33 cellular contexts compared by ENCODE assay signal in the genomic region with DNA sequence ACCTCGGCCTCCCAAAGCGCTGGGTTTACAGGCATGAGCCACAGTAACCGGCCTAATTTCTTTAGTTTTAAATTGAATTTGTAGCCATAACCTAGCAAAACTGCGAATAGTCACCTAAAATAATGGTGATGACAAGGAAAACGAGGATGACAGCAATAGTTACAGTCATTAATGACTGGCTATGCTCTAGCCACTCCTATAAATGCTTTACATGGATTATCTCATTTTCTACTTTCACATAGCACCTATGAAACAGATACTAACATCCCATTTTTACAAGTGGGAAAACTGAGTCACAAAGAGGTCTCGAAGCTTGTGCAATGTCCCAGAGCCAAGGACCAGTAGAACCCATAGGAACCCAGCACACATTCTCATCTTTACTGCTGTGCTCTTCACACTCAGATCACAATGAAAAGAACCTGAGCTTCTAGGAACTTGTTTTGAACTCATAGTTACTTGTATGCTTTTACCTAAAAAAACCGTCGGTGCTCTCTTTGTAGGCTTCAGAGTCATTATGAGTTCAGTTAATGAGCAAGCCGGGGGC. TPM values are rescaled to one million over a fixed set of nuclear protein-coding genes. Genes with fewer than 3 reads are reported as not detected.
"Had no signal": no experiment of that assay in that cellular context is flagged by ENCODE, and none has a peak within 500 bp of the region (broad histone marks: within the 10 kb centered on the region; RNA-seq: fewer than 3 reads in every experiment).

No MANE protein-coding gene starts in this region.

- H3K9me3 ChIP-seq: adrenal gland, body of pancreas, breast epithelium, MG63, Peyer's patch, SJSA1, SK-N-SH had no signal

- H3K4me3 Mint-ChIP-seq: activated CD4-positive, alpha-beta T cell treated with anti-CD3 and anti-CD28 coated beads, Interleukin-2, amount 10 ng/mL, durations not matched to agents 24 days and 14 days; activated CD8-positive, alpha-beta memory T cell treated with anti-CD3 and anti-CD28 coated beads, Interleukin-2, amount 10 ng/mL, durations not matched to agents 7 days and 5 days; activated naive CD8-positive, alpha-beta T cell treated with anti-CD3 and anti-CD28 coated beads, Interleukin-2, amount 10 ng/mL, durations not matched to agents 7 days and 5 days; T-cell had no signal

- H3K27me3 Mint-ChIP-seq: activated CD4-positive, alpha-beta T cell treated with anti-CD3 and anti-CD28 coated beads, Interleukin-2, amount 10 ng/mL, durations not matched to agents 24 days and 14 days; activated CD8-positive, alpha-beta memory T cell treated with anti-CD3 and anti-CD28 coated beads, Interleukin-2, amount 10 ng/mL, durations not matched to agents 7 days and 5 days; activated naive CD8-positive, alpha-beta T cell treated with anti-CD3 and anti-CD28 coated beads, Interleukin-2, amount 10 ng/mL, durations not matched to agents 7 days and 5 days; T-cell had no signal

- DNase-seq: activated CD4-positive, alpha-beta T cell treated with anti-CD3 and anti-CD28 coated beads for 1 hour; activated CD4-positive, alpha-beta T cell treated with anti-CD3 and anti-CD28 coated beads, Interleukin-2, amount 10 ng/mL, durations not matched to agents 24 days and 14 days; activated CD4-positive, alpha-beta T cell treated with anti-CD3 and anti-CD28 coated beads, Interleukin-2, amount 50 U/mL, for 48 hours; activated CD4-positive, CD25-positive, alpha-beta regulatory T cell; activated CD8-positive, alpha-beta memory T cell treated with anti-CD3 and anti-CD28 coated beads for 24 hours; activated CD8-positive, alpha-beta memory T cell treated with anti-CD3 and anti-CD28 coated beads, Interleukin-2, amount 10 ng/mL, durations not matched to agents 7 days and 5 days; activated CD8-positive, alpha-beta memory T cell treated with anti-CD3 and anti-CD28 coated beads, Interleukin-2, amount 50 U/mL, for 48 hours; activated gamma-delta T cell treated with Interleukin-2 at 50 U/mL for 16 hours; activated naive CD8-positive, alpha-beta T cell treated with anti-CD3 and anti-CD28 coated beads, Interleukin-2, amount 10 ng/mL, durations not matched to agents 7 days and 5 days; activated T-cell treated with anti-CD3 and anti-CD28 coated beads, Interleukin-2, amount 50 U/mL, for 1 hour; adrenal gland; body of pancreas; Kasumi-1; KG1; MG63; NCI-H1048; NCI-H1105 treated with DMSO at 0.1 percent for 48 hours; NCI-H1436; NCI-H1694; NCI-H2029; NCI-H345; NCI-H524 treated with DMSO at 0.1 percent for 48 hours; Peyer's patch; RPMI8226; SHP77 treated with DMSO at 0.1 percent for 48 hours; SK-N-SH; T-cell; T-helper 2 cell; T-helper 9 cell; WERI-Rb-1 had no signal

- H3K4me1 Mint-ChIP-seq: T-cell had no signal

- ATAC-seq: activated CD8-positive, alpha-beta memory T cell treated with anti-CD3 and anti-CD28 coated beads, Interleukin-2, amount 10 ng/mL, durations not matched to agents 7 days and 5 days; body of pancreas; T-cell had no signal

- H3K9me3 Mint-ChIP-seq: activated CD4-positive, alpha-beta T cell treated with anti-CD3 and anti-CD28 coated beads, Interleukin-2, amount 10 ng/mL, durations not matched to agents 24 days and 14 days; activated naive CD8-positive, alpha-beta T cell treated with anti-CD3 and anti-CD28 coated beads, Interleukin-2, amount 10 ng/mL, durations not matched to agents 7 days and 5 days; T-cell had no signal

- H3K27ac Mint-ChIP-seq: activated CD4-positive, alpha-beta T cell treated with anti-CD3 and anti-CD28 coated beads, Interleukin-2, amount 10 ng/mL, durations not matched to agents 24 days and 14 days; activated naive CD8-positive, alpha-beta T cell treated with anti-CD3 and anti-CD28 coated beads, Interleukin-2, amount 10 ng/mL, durations not matched to agents 7 days and 5 days had no signal

RNA-seq across cellular contexts. Expression of a gene that starts 39.4 kb away (rescaled TPM):
- total RNA-seq: body of pancreas, NCI-H460 had no signal
